Comparison of ENCODE assay signal across 12 cellular contexts in the genomic region with DNA sequence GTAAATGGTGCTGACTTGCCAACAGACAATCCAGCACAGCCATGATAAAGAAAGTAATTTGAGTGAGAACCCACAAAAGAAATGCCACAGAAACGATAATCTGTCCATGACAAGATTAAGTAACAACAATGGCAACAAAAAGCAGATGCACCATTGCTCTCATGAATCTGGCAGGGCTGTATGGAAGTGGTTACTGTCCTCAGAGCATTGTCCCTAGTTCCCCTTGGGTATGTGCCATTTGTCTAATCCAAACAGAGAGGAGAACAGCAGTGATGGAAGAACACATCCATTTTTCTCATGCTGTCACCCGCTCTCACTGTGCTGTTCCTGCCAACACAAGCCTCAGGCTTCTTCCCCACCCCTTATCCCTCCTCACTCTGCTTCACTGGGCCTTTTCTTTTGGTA.
DNase-seq lines count a peak whose midpoint lies in the region; ATAC-seq lines count a peak whose summit lies in the region.
"Had no signal": no experiment of that assay in that cellular context is flagged by ENCODE, and none has a peak within 500 bp of the region (broad histone marks: within the 10 kb centered on the region; RNA-seq: fewer than 3 reads in every experiment).

No MANE protein-coding gene starts in this region.

- no peak overlapping the region for H3K4ac ChIP-seq in mesenchymal stem cell (ENCODE audit: low read depth in 1 of 2, low read length in 2 of 2)

- H3K23ac ChIP-seq in mesenchymal stem cell (ENCODE audit: low read length in 2 of 2) = no peak overlapping the region

- peaks cover 5% of the 10 kb centered on the region for H3K4me1 ChIP-seq in mesenchymal stem cell (ENCODE audit: control insufficient read depth, insufficient read depth, low read depth, low read length)

- no peak for ATAC-seq in GM21360 (IDR thresholded peaks at IDR 0.05; ENCODE audit: unreplicated experiment)

- CTCF ChIA-PET in activated naive CD4-positive, alpha-beta T cell treated with anti-CD3 and anti-CD28 coated beads, Interleukin-2, amount 10 ng/mL, durations not matched to agents 7 days and 5 days (lab: Charles Lee) = no interaction called here

- no peak overlapping the region for H3K4me3 Mint-ChIP-seq in activated naive CD4-positive, alpha-beta T cell treated with anti-CD3 and anti-CD28 coated beads, Interleukin-2, amount 10 ng/mL, durations not matched to agents 7 days and 5 days

- no peak overlapping the region for H2BK5ac ChIP-seq in mesenchymal stem cell (ENCODE audit: low read depth, low read length, poor library complexity, severe bottlenecking)

- no peak overlapping the region for H4K8ac ChIP-seq in mesenchymal stem cell (ENCODE audit: low read length)

- H3K27ac ChIP-seq in caudate nucleus (ENCODE audit: low read depth, low read length) (no peak overlapping the region), mesenchymal stem cell (ENCODE audit: low read length, poor library complexity, severe bottlenecking) (no peak overlapping the region)
- H3K27ac ChIP-seq: vagina had no signal

- no peaks in the 10 kb centered on the region for H3K9me3 Mint-ChIP-seq in activated naive CD4-positive, alpha-beta T cell treated with anti-CD3 and anti-CD28 coated beads, Interleukin-2, amount 10 ng/mL, durations not matched to agents 7 days and 5 days

- H3K27me3 Mint-ChIP-seq in activated naive CD4-positive, alpha-beta T cell treated with anti-CD3 and anti-CD28 coated beads, Interleukin-2, amount 10 ng/mL, durations not matched to agents 7 days and 5 days = no peaks in the 10 kb centered on the region

- no peak overlapping the region for H3K27ac Mint-ChIP-seq in activated naive CD4-positive, alpha-beta T cell treated with anti-CD3 and anti-CD28 coated beads, Interleukin-2, amount 10 ng/mL, durations not matched to agents 7 days and 5 days

- peak overlapping the region; percentile 4 for H3K9ac ChIP-seq in mesenchymal stem cell (ENCODE audit: low read length)

- peaks cover 11% of the 10 kb centered on the region for H3K79me1 ChIP-seq in mesenchymal stem cell (replicated peaks; ENCODE audit: low read length, poor library complexity, severe bottlenecking)

- H2BK120ac ChIP-seq in mesenchymal stem cell (ENCODE audit: low read depth, low read length) = no peak overlapping the region

- no peaks in the 10 kb centered on the region for H3K4me1 Mint-ChIP-seq in activated naive CD4-positive, alpha-beta T cell treated with anti-CD3 and anti-CD28 coated beads, Interleukin-2, amount 10 ng/mL, durations not matched to agents 7 days and 5 days

- H2BK15ac ChIP-seq in mesenchymal stem cell (ENCODE audit: low read depth, poor library complexity, severe bottlenecking) = no peak overlapping the region

- peak in 11 of 14 donors; percentile 15 to 96 (median 38) for DNase-seq in C1 segment of cervical spinal cord (lab: John Stamatoyannopoulos, UW)
- DNase-seq in NCI-H2029 (lab: John Stamatoyannopoulos, UW) = peak; percentile 78
- peak in 44 of 61 donors; percentile 1 to 92 (median 28) for DNase-seq in caudate nucleus (lab: John Stamatoyannopoulos, UW)
- DNase-seq in mesenchymal stem cell = peak; percentile 50
- no peak for DNase-seq in NCI-H226
- DNase-seq in activated naive CD4-positive, alpha-beta T cell treated with anti-CD3 and anti-CD28 coated beads, Interleukin-2, amount 10 ng/mL, durations not matched to agents 7 days and 5 days = no peak
- DNase-seq in SW 1271 (lab: John Stamatoyannopoulos, UW) = no peak
- DNase-seq: cortex of kidney; NK-92 treated with Interleukin-12 subunit alpha and Interleukin-12 subunit beta, amount 100 ng/mL, for 24 hours; stimulated activated CD4-positive, alpha-beta T cell treated with anti-CD3 and anti-CD28 coated beads, Interleukin-1b, Interleukin-23, amount 100 ng/mL, for 48 hours had no signal

- no peak overlapping the region for H2AK5ac ChIP-seq in mesenchymal stem cell (ENCODE audit: low read length, severe bottlenecking)

- peaks cover 2% of the 10 kb centered on the region for H3K36me3 Mint-ChIP-seq in activated naive CD4-positive, alpha-beta T cell treated with anti-CD3 and anti-CD28 coated beads, Interleukin-2, amount 10 ng/mL, durations not matched to agents 7 days and 5 days

- no peak overlapping the region for H2BK12ac ChIP-seq in mesenchymal stem cell (ENCODE audit: low read length in 2 of 2)

- no peak overlapping the region for H3K4me3 ChIP-seq in mesenchymal stem cell (ENCODE audit: insufficient read depth in 1 of 2, low read depth in 1 of 2, low read length in 2 of 2)
- H3K4me3 ChIP-seq: vagina had no signal

- H2AFZ ChIP-seq in mesenchymal stem cell (ENCODE audit: low read depth, low read length) = no peak overlapping the region

- no peak overlapping the region for H3K4me2 ChIP-seq in mesenchymal stem cell (ENCODE audit: low read length, poor library complexity, severe bottlenecking)

- H4K91ac ChIP-seq in mesenchymal stem cell (ENCODE audit: low read length) = no peak overlapping the region

- H3K27me3 ChIP-seq in mesenchymal stem cell (ENCODE audit: control insufficient read depth in 1 of 2, insufficient read depth in 1 of 2, low read length in 2 of 2) = no peaks in the 10 kb centered on the region
- H3K27me3 ChIP-seq: vagina had no signal

- WGBS in mesenchymal stem cell = 86% methylated on average over 2 of the region's 2 CpGs

- H3K14ac ChIP-seq in mesenchymal stem cell (ENCODE audit: low read length in 2 of 2) = no peak overlapping the region

- H3K36me3 ChIP-seq in mesenchymal stem cell (ENCODE audit: control insufficient read depth in 1 of 2, insufficient read depth in 2 of 2, low read depth in 1 of 2, low read length in 2 of 2) = peaks cover 0 to 50% of the 10 kb centered on the region in 2 experiments

- no peak overlapping the region for H3K18ac ChIP-seq in mesenchymal stem cell (ENCODE audit: low read depth in 1 of 2, low read length in 2 of 2)

- no peaks in the 10 kb centered on the region for H3K9me3 ChIP-seq in mesenchymal stem cell (ENCODE audit: control insufficient read depth, low read length)
- H3K9me3 ChIP-seq: vagina had no signal

Comparison
In these comparisons a context has a peak if more than half of its experiments do, and no peak if none do; other contexts are left out.
1. DNase-seq: peak in C1 segment of cervical spinal cord (11 of 14), NCI-H2029 (single experiment), caudate nucleus (44 of 61) and mesenchymal stem cell (single experiment); none in NCI-H226 (single experiment), activated naive CD4-positive, alpha-beta T cell treated with anti-CD3 and anti-CD28 coated beads, Interleukin-2, amount 10 ng/mL, durations not matched to agents 7 days and 5 days (single experiment) and SW 1271 (0 of 2).